8 cellular contexts compared by ENCODE assay signal in the genomic region with DNA sequence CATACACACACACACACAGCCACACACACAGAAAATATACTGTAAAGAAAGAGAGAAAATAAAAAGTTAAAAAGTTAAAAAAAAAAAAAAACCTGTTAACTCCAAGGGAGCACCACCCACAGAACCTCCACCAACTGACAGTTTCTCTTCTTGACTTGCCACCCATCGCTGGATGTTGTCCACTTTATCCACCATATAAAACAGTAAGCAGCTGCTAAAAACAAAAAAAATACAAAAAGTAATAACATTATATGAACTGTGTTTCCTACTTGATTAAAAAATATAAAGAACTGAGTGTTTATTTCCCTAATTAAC. TPM values are rescaled to one million over a fixed set of nuclear protein-coding genes. Genes with fewer than 3 reads are reported as not detected.
A peak's percentile ranks its signal among the peaks of the same experiment; 100 is the strongest.
DNase-seq lines count a peak whose midpoint lies in the region; ATAC-seq, FAIRE-seq and TF ChIP-seq lines count a peak whose summit lies in the region.

No MANE protein-coding gene starts in this region.

- CTCF ChIA-PET in activated naive CD4-positive, alpha-beta T cell treated with anti-CD3 and anti-CD28 coated beads, Interleukin-2, amount 10 ng/mL, durations not matched to agents 7 days and 5 days (lab: Charles Lee): interaction anchor here (0.6 to 7.2 kb wide), 7 partner anchors 8 to 479 kb away, joined by 3 to 62 read pairs (median 4); no protein-coding TSS in a partner anchor

- H3K36me3 ChIP-seq in astrocyte (ENCODE audit: insufficient read depth, low read length) (no peaks in the 10 kb centered on the region), upper lobe of left lung (no peaks in the 10 kb centered on the region)

- H3K27me3 ChIP-seq in astrocyte (ENCODE audit: insufficient read depth, low read length) (peaks cover 24% of the 10 kb centered on the region), upper lobe of left lung (no peaks in the 10 kb centered on the region)

- H3K4me3 Mint-ChIP-seq in activated naive CD4-positive, alpha-beta T cell treated with anti-CD3 and anti-CD28 coated beads, Interleukin-2, amount 10 ng/mL, durations not matched to agents 7 days and 5 days: peak overlapping the region; percentile 95
- H3K4me3 Mint-ChIP-seq in astrocyte (ENCODE audit: unreplicated experiment) (peak overlapping the region; percentile 83), memory B cell (peak overlapping the region; percentile 96)

- TF ChIP-seq EP300 in upper lobe of left lung (IDR thresholded peaks at IDR 0.05): no peak

- peaks cover 6% of the 10 kb centered on the region for H3K36me3 Mint-ChIP-seq in activated naive CD4-positive, alpha-beta T cell treated with anti-CD3 and anti-CD28 coated beads, Interleukin-2, amount 10 ng/mL, durations not matched to agents 7 days and 5 days
- no peaks in the 10 kb centered on the region for H3K36me3 Mint-ChIP-seq in astrocyte (ENCODE audit: low read depth, unreplicated experiment)
- H3K36me3 Mint-ChIP-seq in memory B cell: no peaks in the 10 kb centered on the region

- H3K9me3 Mint-ChIP-seq in activated naive CD4-positive, alpha-beta T cell treated with anti-CD3 and anti-CD28 coated beads, Interleukin-2, amount 10 ng/mL, durations not matched to agents 7 days and 5 days: no peaks in the 10 kb centered on the region
- H3K9me3 Mint-ChIP-seq in astrocyte (ENCODE audit: unreplicated experiment): no peaks in the 10 kb centered on the region
- H3K9me3 Mint-ChIP-seq in memory B cell: no peaks in the 10 kb centered on the region

- peak overlapping the region; percentile 98 for H3K27ac Mint-ChIP-seq in activated naive CD4-positive, alpha-beta T cell treated with anti-CD3 and anti-CD28 coated beads, Interleukin-2, amount 10 ng/mL, durations not matched to agents 7 days and 5 days
- H3K27ac Mint-ChIP-seq in astrocyte (ENCODE audit: unreplicated experiment) (no peak overlapping the region), memory B cell (peak overlapping the region; percentile 95)

- WGBS in upper lobe of left lung, 2 donors: 32 to 42% methylated on average over 1 of the region's 1 CpG

- peaks cover 20% of the 10 kb centered on the region for H3K4me1 ChIP-seq in astrocyte (ENCODE audit: insufficient read depth, low read length)
- peaks cover 53 to 67% (median 60%) of the 10 kb centered on the region in 4 donors for H3K4me1 ChIP-seq in upper lobe of left lung

- TF ChIP-seq CTCF in astrocyte (IDR thresholded peaks at IDR 0.05; ENCODE audit: insufficient read depth, low read depth, low read length) (no peak), upper lobe of left lung (IDR thresholded peaks at IDR 0.05) (no peak)

- peaks cover 64% of the 10 kb centered on the region for H4K20me1 ChIP-seq in astrocyte (ENCODE audit: insufficient read depth, low read length)

- peak overlapping the region; percentile 83 for H3K9ac ChIP-seq in astrocyte (ENCODE audit: low read length)

- ATAC-seq in memory B cell (ENCODE audit: low read depth) (no peak), upper lobe of left lung (ENCODE audit: low FRiP score in 2 of 2) (no peak)

- FAIRE-seq in astrocyte (lab: Jason Lieb, UNC): no peak

- peaks cover 61% of the 10 kb centered on the region for H3K4me1 Mint-ChIP-seq in activated naive CD4-positive, alpha-beta T cell treated with anti-CD3 and anti-CD28 coated beads, Interleukin-2, amount 10 ng/mL, durations not matched to agents 7 days and 5 days
- H3K4me1 Mint-ChIP-seq in astrocyte (ENCODE audit: low read depth, unreplicated experiment) (peaks cover 20% of the 10 kb centered on the region), memory B cell (peaks cover 39% of the 10 kb centered on the region)

- H3K27ac ChIP-seq in astrocyte (ENCODE audit: low read depth, low read length): no peak overlapping the region
- peak overlapping the region; percentile 92 to 97 (median 93) for H3K27ac ChIP-seq in upper lobe of left lung

- H3K4me3 ChIP-seq in astrocyte (ENCODE audit: insufficient read depth, low read depth, low read length) (peak overlapping the region; percentile 64), upper lobe of left lung (peak overlapping the region; percentile 71 to 87 (median 78))

- H2AFZ ChIP-seq in astrocyte (ENCODE audit: low read depth, low read length): no peak overlapping the region

- DNase-seq in activated naive CD4-positive, alpha-beta T cell treated with anti-CD3 and anti-CD28 coated beads, Interleukin-2, amount 10 ng/mL, durations not matched to agents 7 days and 5 days: no peak
- DNase-seq in activated naive CD4-positive, alpha-beta T cell treated with anti-CD3 and anti-CD28 coated beads, Interleukin-2, amount 50 U/mL, for 16 hours: no peak
- DNase-seq in astrocyte (ENCODE audit: low read depth) (no peak), memory B cell (ENCODE audit: low spot score in 2 of 2) (no peak), upper lobe of left lung (no peak), SHP77 (lab: John Stamatoyannopoulos, UW) (no peak)
- DNase-seq in stimulated activated CD4-positive, alpha-beta T cell treated with anti-CD3 and anti-CD28 coated beads, Interleukin-1b, Interleukin-23, amount 100 ng/mL, for 48 hours: no peak
- no peak for DNase-seq in activated CD8-positive, alpha-beta memory T cell treated with anti-CD3 and anti-CD28 coated beads, Interleukin-2, amount 50 U/mL, for 48 hours

- peak overlapping the region; percentile 91 for H3K4me2 ChIP-seq in astrocyte (ENCODE audit: low read length)

- TF ChIP-seq POLR2A in upper lobe of left lung (IDR thresholded peaks at IDR 0.05): no peak

- peaks cover 68% of the 10 kb centered on the region for H3K79me2 ChIP-seq in astrocyte (ENCODE audit: insufficient read depth, low read length)

- no peaks in the 10 kb centered on the region for H3K9me3 ChIP-seq in astrocyte (ENCODE audit: insufficient read depth, low read depth, low read length)
- H3K9me3 ChIP-seq in upper lobe of left lung: peaks cover 0 to 5% (median 0%) of the 10 kb centered on the region in 4 donors

- peaks cover 33% of the 10 kb centered on the region for H3K27me3 Mint-ChIP-seq in activated naive CD4-positive, alpha-beta T cell treated with anti-CD3 and anti-CD28 coated beads, Interleukin-2, amount 10 ng/mL, durations not matched to agents 7 days and 5 days
- peaks cover 22% of the 10 kb centered on the region for H3K27me3 Mint-ChIP-seq in astrocyte (ENCODE audit: low read depth, unreplicated experiment)
- no peaks in the 10 kb centered on the region for H3K27me3 Mint-ChIP-seq in memory B cell

RNA-seq across cellular contexts. Expression of a gene that starts 1.2 kb away (rescaled TPM):
- 9.1 and 9.2 TPM in 2 replicates for total RNA-seq in astrocyte
- 10 to 100 TPM; 13.8 to 43.2 (median 22.7) TPM for total RNA-seq in upper lobe of left lung

RNA-seq across cellular contexts. Expression of a gene that starts 10.6 kb away (rescaled TPM):
- total RNA-seq in astrocyte (2.4 and 2.6 TPM in 2 replicates), upper lobe of left lung (10 to 100 TPM in 4 of 6 donors, 1 to 10 TPM in 2; 8.4 to 32.8 (median 11.8) TPM)

RNA-seq across cellular contexts. Expression of a gene that starts 59.8 kb away (rescaled TPM):
- total RNA-seq in astrocyte (35.2 and 46.3 TPM in 2 replicates), upper lobe of left lung (100 to 1,000 TPM in 1 of 6 donors, 10 to 100 TPM in 5; 24.1 to 139 (median 91.9) TPM)
